Comparison of ENCODE assay signal across 1 cellular context in genomic region chr6:37452522-37452921, GRCh38.
TF ChIP-seq lines count a peak whose summit lies in the region.

No MANE protein-coding gene starts in this region.

TF ChIP-seq in HepG2, 621 proteins besides CTCF, POLR2A, EP300 and RAD21:
- TF ChIP-seq HNF4A (CRISPR knock-in tag; IDR thresholded peaks at IDR 0.05) (peak; percentile 5; the same call in 1 of the 2 replicates), FOXO1 (CRISPR knock-in tag; IDR thresholded peaks at IDR 0.05) (no peak)
